21 cellular contexts compared by ENCODE assay signal in the genomic region with DNA sequence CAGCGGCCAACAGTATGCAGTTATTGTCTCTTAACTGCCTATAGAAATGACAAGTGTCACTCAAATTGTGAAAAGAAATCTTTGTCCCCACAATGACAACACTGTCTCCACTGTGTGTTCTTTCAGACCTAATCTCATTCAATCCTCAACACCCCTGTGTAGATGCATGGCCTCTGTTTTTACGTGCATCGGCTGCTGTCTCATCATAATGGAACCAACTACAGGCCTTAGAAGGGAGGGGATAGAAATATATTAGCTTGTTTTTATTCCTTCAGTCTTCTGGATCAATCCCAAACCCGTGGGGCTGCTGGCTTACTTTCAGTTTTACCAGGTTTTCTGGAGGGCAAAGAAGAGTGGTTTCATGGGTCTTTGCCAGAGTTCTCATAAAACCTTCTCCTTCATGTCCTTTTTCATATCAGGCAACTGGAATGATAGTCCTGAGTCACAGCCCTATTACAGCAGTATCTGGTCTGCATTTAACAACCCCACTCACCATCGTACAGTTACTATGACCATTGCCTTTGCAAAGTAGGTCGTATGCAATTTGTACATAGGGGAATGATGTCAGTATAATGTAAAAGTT. TPM values are rescaled to one million over a fixed set of nuclear protein-coding genes. Genes with fewer than 3 reads are reported as not detected.
"Had no signal": no experiment of that assay in that cellular context is flagged by ENCODE, and none has a peak within 500 bp of the region (broad histone marks: within the 10 kb centered on the region; RNA-seq: fewer than 3 reads in every experiment).

No MANE protein-coding gene starts in this region.

- H3K36me3 ChIP-seq: pancreas, transverse colon, vagina had no signal

- H3K4me3 ChIP-seq: body of pancreas, hepatocyte, mucosa of descending colon, pancreas, transverse colon, vagina had no signal

- H3K4me1 Mint-ChIP-seq: activated B cell treated with CpG ODN at 0.5 μM for 24 hours; activated CD4-positive, alpha-beta memory T cell treated with anti-CD3 and anti-CD28 coated beads, Interleukin-2, amount 10 ng/mL, durations not matched to agents 7 days and 5 days; activated CD8-positive, alpha-beta memory T cell treated with anti-CD3 and anti-CD28 coated beads, Interleukin-2, amount 10 ng/mL, durations not matched to agents 7 days and 5 days; activated naive CD8-positive, alpha-beta T cell treated with anti-CD3 and anti-CD28 coated beads for 36 hours; activated T-helper 17 cell treated with anti-CD3 and anti-CD28 coated beads, Interleukin-2, amount 50 U/mL, for 72 hours; endodermal cell; memory B cell; naive thymus-derived CD4-positive, alpha-beta T cell had no signal

- H3K36me3 Mint-ChIP-seq: activated naive CD8-positive, alpha-beta T cell treated with anti-CD3 and anti-CD28 coated beads for 36 hours had no signal

- H3K27ac ChIP-seq: body of pancreas, epithelial cell of prostate, foreskin keratinocyte, hepatocyte, pancreas, transverse colon, vagina had no signal

- H3K27ac Mint-ChIP-seq: activated B cell treated with CpG ODN at 0.5 μM for 24 hours; activated CD4-positive, alpha-beta memory T cell treated with anti-CD3 and anti-CD28 coated beads, Interleukin-2, amount 10 ng/mL, durations not matched to agents 7 days and 5 days; activated CD8-positive, alpha-beta memory T cell treated with anti-CD3 and anti-CD28 coated beads, Interleukin-2, amount 10 ng/mL, durations not matched to agents 7 days and 5 days; activated naive CD8-positive, alpha-beta T cell treated with anti-CD3 and anti-CD28 coated beads for 36 hours; activated T-helper 17 cell treated with anti-CD3 and anti-CD28 coated beads, Interleukin-2, amount 50 U/mL, for 72 hours; endodermal cell; memory B cell; naive thymus-derived CD4-positive, alpha-beta T cell had no signal

- H3K9me3 ChIP-seq: pancreas, vagina had no signal

- H3K4me3 Mint-ChIP-seq: activated B cell treated with CpG ODN at 0.5 μM for 24 hours; activated CD4-positive, alpha-beta memory T cell treated with anti-CD3 and anti-CD28 coated beads, Interleukin-2, amount 10 ng/mL, durations not matched to agents 7 days and 5 days; activated CD8-positive, alpha-beta memory T cell treated with anti-CD3 and anti-CD28 coated beads, Interleukin-2, amount 10 ng/mL, durations not matched to agents 7 days and 5 days; activated naive CD8-positive, alpha-beta T cell treated with anti-CD3 and anti-CD28 coated beads for 36 hours; activated T-helper 17 cell treated with anti-CD3 and anti-CD28 coated beads, Interleukin-2, amount 50 U/mL, for 72 hours; endodermal cell; memory B cell; naive thymus-derived CD4-positive, alpha-beta T cell had no signal

- H3K27me3 ChIP-seq: body of pancreas, hepatocyte, pancreas, vagina had no signal

- ATAC-seq: activated CD8-positive, alpha-beta memory T cell treated with anti-CD3 and anti-CD28 coated beads, Interleukin-2, amount 10 ng/mL, durations not matched to agents 7 days and 5 days; activated T-helper 17 cell treated with anti-CD3 and anti-CD28 coated beads, Interleukin-2, amount 50 U/mL, for 72 hours; body of pancreas; foreskin keratinocyte; mucosa of descending colon; naive thymus-derived CD4-positive, alpha-beta T cell; pancreas had no signal

- DNase-seq: activated B cell treated with CpG ODN at 0.5 μM for 24 hours; activated CD4-positive, alpha-beta memory T cell treated with anti-CD3 and anti-CD28 coated beads, Interleukin-2, amount 10 ng/mL, durations not matched to agents 7 days and 5 days; activated CD4-positive, alpha-beta T cell treated with anti-CD3 and anti-CD28 coated beads for 48 hours; activated CD8-positive, alpha-beta memory T cell treated with anti-CD3 and anti-CD28 coated beads, Interleukin-2, amount 10 ng/mL, durations not matched to agents 7 days and 5 days; activated naive CD4-positive, alpha-beta T cell; activated naive CD8-positive, alpha-beta T cell treated with anti-CD3 and anti-CD28 coated beads for 36 hours; body of pancreas; endodermal cell; foreskin keratinocyte; mucosa of descending colon; naive thymus-derived CD4-positive, alpha-beta T cell; pancreas; stimulated activated CD4-positive, alpha-beta T cell treated with anti-CD3 and anti-CD28 coated beads, Interleukin-1b, Interleukin-23, amount 100 ng/mL, for 48 hours; stimulated activated naive CD4-positive, alpha-beta T cell treated with Interleukin-2 at 50 U/mL for 16 hours; T-helper 9 cell; transverse colon had no signal

- H3K4me1 ChIP-seq: body of pancreas, foreskin keratinocyte, pancreas, transverse colon had no signal

RNA-seq across cellular contexts. Expression of a gene that starts 34.6 kb away (rescaled TPM):
- total RNA-seq: activated B cell treated with CpG ODN at 0.5 μM for 24 hours; activated CD4-positive, alpha-beta memory T cell treated with anti-CD3 and anti-CD28 coated beads, Interleukin-2, amount 10 ng/mL, durations not matched to agents 7 days and 5 days; activated CD8-positive, alpha-beta memory T cell treated with anti-CD3 and anti-CD28 coated beads, Interleukin-2, amount 10 ng/mL, durations not matched to agents 7 days and 5 days; activated naive CD8-positive, alpha-beta T cell treated with anti-CD3 and anti-CD28 coated beads for 36 hours; activated T-helper 17 cell treated with anti-CD3 and anti-CD28 coated beads, Interleukin-2, amount 50 U/mL, for 72 hours; naive thymus-derived CD4-positive, alpha-beta T cell had no signal
